8 cellular contexts compared by ENCODE assay signal in the genomic region with DNA sequence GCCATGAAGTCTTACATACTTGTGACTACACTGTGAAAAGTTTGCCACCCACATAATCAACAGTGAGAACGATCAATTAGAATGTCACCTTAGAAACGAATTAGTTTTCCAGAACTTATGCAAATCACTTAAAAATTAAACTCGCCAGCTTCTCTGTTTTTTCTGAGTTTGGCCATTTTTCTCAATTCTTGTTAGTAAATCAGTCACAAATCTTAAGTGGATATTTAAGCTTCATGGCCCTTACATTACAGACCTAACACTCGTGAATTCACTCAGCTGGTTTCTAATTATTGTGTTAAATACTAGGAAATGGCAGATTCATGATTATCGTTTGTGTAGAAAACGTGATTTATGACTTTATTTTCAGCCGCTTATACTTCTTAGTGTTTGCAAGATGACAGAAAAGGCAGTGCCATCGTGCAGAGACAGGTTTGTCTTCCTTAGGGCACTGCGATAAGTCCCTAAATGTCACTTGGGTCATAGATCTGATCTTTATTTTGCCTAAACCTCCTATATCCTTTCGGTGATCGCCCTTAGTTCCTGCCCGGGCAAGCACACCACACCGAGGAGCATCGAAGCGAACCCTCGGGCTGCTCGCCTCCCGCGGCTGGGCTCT. TPM values are rescaled to one million over a fixed set of nuclear protein-coding genes. Genes with fewer than 3 reads are reported as not detected.
DNase-seq lines count a peak whose midpoint lies in the region; ATAC-seq, FAIRE-seq and TF ChIP-seq lines count a peak whose summit lies in the region.

No MANE protein-coding gene starts in this region.

- intact Hi-C loops in tibial artery (cut with DNase I; ENCODE audit: low total_unique reads), result loop anchor here (10.0 kb wide), 1 partner anchor 212 kb away; no protein-coding TSS in a partner anchor

- H3K9me3 ChIP-seq in tibial artery, result no peaks in the 10 kb centered on the region

- TF ChIP-seq POLR2A in GM12892 (IDR thresholded peaks at IDR 0.05; ENCODE audit: low read depth, low read length), result no peak

- peak overlapping the region; percentile 70 for H3K4me3 Mint-ChIP-seq in activated naive CD8-positive, alpha-beta T cell treated with anti-CD3 and anti-CD28 coated beads, Interleukin-2, amount 10 ng/mL, durations not matched to agents 7 days and 5 days

- H3K36me3 Mint-ChIP-seq in activated naive CD8-positive, alpha-beta T cell treated with anti-CD3 and anti-CD28 coated beads, Interleukin-2, amount 10 ng/mL, durations not matched to agents 7 days and 5 days, result no peaks in the 10 kb centered on the region

- peak overlapping the region; percentile 74 to 91 for H3K27ac ChIP-seq in tibial artery

- H3K9me3 Mint-ChIP-seq in activated naive CD8-positive, alpha-beta T cell treated with anti-CD3 and anti-CD28 coated beads, Interleukin-2, amount 10 ng/mL, durations not matched to agents 7 days and 5 days, result no peaks in the 10 kb centered on the region

- no peak for FAIRE-seq in GM12892 (lab: Jason Lieb, UNC)

- peaks cover 85% of the 10 kb centered on the region for H3K27me3 Mint-ChIP-seq in activated naive CD8-positive, alpha-beta T cell treated with anti-CD3 and anti-CD28 coated beads, Interleukin-2, amount 10 ng/mL, durations not matched to agents 7 days and 5 days

- H3K36me3 ChIP-seq in GM06990 (ENCODE audit: control insufficient read depth, insufficient read depth, low read length), result no peaks in the 10 kb centered on the region
- no peaks in the 10 kb centered on the region for H3K36me3 ChIP-seq in tibial artery

- H3K4me3 ChIP-seq in GM06990 (replicated peaks; ENCODE audit: low read depth, low read length) (peak overlapping the region; percentile 52), tibial artery (peak overlapping the region; percentile 91 to 99)

- no peak overlapping the region for H3K27ac Mint-ChIP-seq in activated naive CD8-positive, alpha-beta T cell treated with anti-CD3 and anti-CD28 coated beads, Interleukin-2, amount 10 ng/mL, durations not matched to agents 7 days and 5 days

- TF ChIP-seq CTCF in GM06990 (IDR thresholded peaks at IDR 0.05; ENCODE audit: insufficient read depth, low read length, poor library complexity, severe bottlenecking) (no peak), tibial artery (IDR thresholded peaks at IDR 0.05) (no peak)

- H3K4me1 Mint-ChIP-seq in activated naive CD8-positive, alpha-beta T cell treated with anti-CD3 and anti-CD28 coated beads, Interleukin-2, amount 10 ng/mL, durations not matched to agents 7 days and 5 days, result peaks cover 8% of the 10 kb centered on the region

- POLR2A ChIA-PET in activated naive CD8-positive, alpha-beta T cell treated with anti-CD3 and anti-CD28 coated beads, Interleukin-2, amount 10 ng/mL, durations not matched to agents 7 days and 5 days (lab: Charles Lee), result interaction anchor here (2.5 kb wide), 1 partner anchor 147 kb away, joined by 13 read pairs; no protein-coding TSS in a partner anchor

- peak; percentile 40 for ATAC-seq in HG02623 (IDR thresholded peaks at IDR 0.05; ENCODE audit: unreplicated experiment)
- ATAC-seq in activated naive CD8-positive, alpha-beta T cell treated with anti-CD3 and anti-CD28 coated beads, Interleukin-2, amount 10 ng/mL, durations not matched to agents 7 days and 5 days (ENCODE audit: low read depth), result peak; percentile 43

- DNase-seq in GM06990 (ENCODE audit: extremely low read depth, insufficient read length) (no peak), kidney tubule cell (ENCODE audit: low spot score) (peak; percentile 50), tibial artery (no peak), HK-2 (ENCODE audit: unreplicated experiment) (no peak), GM12892 (ENCODE audit: insufficient read length) (no peak)
- DNase-seq in activated naive CD8-positive, alpha-beta T cell treated with anti-CD3 and anti-CD28 coated beads, Interleukin-2, amount 10 ng/mL, durations not matched to agents 7 days and 5 days, result no peak
- DNase-seq in stimulated activated CD4-positive, alpha-beta T cell treated with anti-CD3 and anti-CD28 coated beads, Interleukin-15, amount 100 ng/mL, for 24 hours, result no peak

- H3K27me3 ChIP-seq in GM06990 (replicated peaks; ENCODE audit: control insufficient read depth, insufficient read depth, low read length) (peaks cover 2% of the 10 kb centered on the region), tibial artery (no peaks in the 10 kb centered on the region)

- peaks cover 0 to 23% (median 12%) of the 10 kb centered on the region in 4 donors for H3K4me1 ChIP-seq in tibial artery

RNA-seq across cellular contexts. Expression of gene CELF2, which starts 0.6 kb away (rescaled TPM):
- 100 to 1,000 TPM; 168 TPM for total RNA-seq in activated naive CD8-positive, alpha-beta T cell treated with anti-CD3 and anti-CD28 coated beads, Interleukin-2, amount 10 ng/mL, durations not matched to agents 7 days and 5 days
- 39.7 TPM for polyA plus RNA-seq in GM12892 (2012; ENCODE audit: missing spikeins)
